Comparison of ENCODE assay signal across 1 cellular context in genomic region chr19:6528544-6529121, GRCh38.
TF ChIP-seq lines count a peak whose summit lies in the region.

No MANE protein-coding gene starts in this region.

TF ChIP-seq in K562, 482 proteins besides CTCF, POLR2A, EP300 and RAD21 (continued from another document and continues in another):
- TF ChIP-seq E2F8 (IDR thresholded peaks at IDR 0.05; ENCODE audit: low read depth, partially characterized antibody) (no peak), GTF2F1 (IDR thresholded peaks at IDR 0.05; ENCODE audit: low read depth, low read length) (0 out of 2 replicates have a peak, but pooled peaks have one; percentile 41), USF1 (CRISPR knock-in tag; IDR thresholded peaks at IDR 0.05) (no peak), ZBTB12 (CRISPR knock-in tag; IDR thresholded peaks at IDR 0.05) (no peak), PML (IDR thresholded peaks at IDR 0.05; ENCODE audit: low read length) (no peak), EZH2 (IDR thresholded peaks at IDR 0.05; ENCODE audit: borderline replicate concordance, low read depth, low read length) (no peak), ZNF830 (CRISPR knock-in tag; IDR thresholded peaks at IDR 0.05) (no peak), FOXO4 (CRISPR knock-in tag; IDR thresholded peaks at IDR 0.05) (no peak), ZBTB33 (CRISPR knock-in tag; IDR thresholded peaks at IDR 0.05) (no peak), ZNF280B (CRISPR knock-in tag; IDR thresholded peaks at IDR 0.05) (no peak), MAX (CRISPR knock-in tag; IDR thresholded peaks at IDR 0.05) (peak; percentile 40), ZNF134 (CRISPR knock-in tag; conservative IDR thresholded peaks at IDR 0.05) (no peak), JUND (IDR thresholded peaks at IDR 0.05; ENCODE audit: borderline replicate concordance, low read depth, low read length) (0 out of 2 replicates have a peak, but pooled peaks have one; percentile 12), JUND (tag; IDR thresholded peaks at IDR 0.05; ENCODE audit: borderline replicate concordance, low read depth, low read length) (no peak; the same call in 2 of the 3 replicates), TBP (optimal IDR thresholded peaks at IDR 0.05; ENCODE audit: low read depth, low read length) (peak; percentile 33), KDM5B (IDR thresholded peaks at IDR 0.05; ENCODE audit: insufficient replicate concordance, low read depth, low read length) (peak; percentile 76), POLR2G (IDR thresholded peaks at IDR 0.05; ENCODE audit: low read depth, low read length) (peak; percentile 61), SMARCA5 (IDR thresholded peaks at IDR 0.05) (no peak), RCOR1 (IDR thresholded peaks at IDR 0.05; ENCODE audit: borderline replicate concordance in 1 of 2, low read depth in 2 of 2, low read length in 2 of 2) (peak in 1 of 2 experiments; percentile 56; a peak in 2 of 4 replicates), E2F6 (IDR thresholded peaks at IDR 0.05; ENCODE audit: borderline replicate concordance in 1 of 2, extremely low read depth in 1 of 2, insufficient read depth in 1 of 2, insufficient read length in 1 of 2, low read depth in 1 of 2, low read length in 1 of 2, poor library complexity in 1 of 2, severe bottlenecking in 1 of 2) (peak in 1 of 2 experiments; percentile 21), MAZ (CRISPR knock-in tag; conservative IDR thresholded peaks at IDR 0.05 in 1 of 2, IDR thresholded peaks at IDR 0.05 in 1 of 2) (no peak), MCM3 (IDR thresholded peaks at IDR 0.05) (no peak), BMI1 (IDR thresholded peaks at IDR 0.05; ENCODE audit: low read length) (no peak), ZC3H4 (CRISPR knock-in tag; IDR thresholded peaks at IDR 0.05; ENCODE audit: borderline replicate concordance) (no peak), DNMT1 (IDR thresholded peaks at IDR 0.05) (no peak), RBFOX2 (IDR thresholded peaks at IDR 0.05; ENCODE audit: low read depth, low read length) (peak; percentile 66), CEBPG (CRISPR knock-in tag; IDR thresholded peaks at IDR 0.05) (peak; percentile 38; the same call in 1 of the 2 replicates), CEBPG (tag; conservative IDR thresholded peaks at IDR 0.05 in 1 of 2, IDR thresholded peaks at IDR 0.05 in 1 of 2) (no peak), ZBTB11 (CRISPR knock-in tag; IDR thresholded peaks at IDR 0.05) (no peak), PCBP2 (IDR thresholded peaks at IDR 0.05; ENCODE audit: low read depth, low read length, poor library complexity, severe bottlenecking) (no peak), ZNF354B (CRISPR knock-in tag; IDR thresholded peaks at IDR 0.05) (no peak), FOXP1 (CRISPR knock-in tag; IDR thresholded peaks at IDR 0.05) (no peak), ZNF274 (IDR thresholded peaks at IDR 0.05; ENCODE audit: borderline replicate concordance, low read depth, low read length) (no peak), GTF3C2 (IDR thresholded peaks at IDR 0.05; ENCODE audit: borderline replicate concordance, extremely low read depth, insufficient read length) (no peak), ARID3A (IDR thresholded peaks at IDR 0.05; ENCODE audit: borderline replicate concordance, low read depth, low read length) (no peak), PTBP1 (IDR thresholded peaks at IDR 0.05; ENCODE audit: low read depth, low read length) (0 out of 2 replicates have a peak, but pooled peaks have one; percentile 26), NR3C1 (CRISPR knock-in tag; IDR thresholded peaks at IDR 0.05) (no peak), MXI1 (IDR thresholded peaks at IDR 0.05; ENCODE audit: low read depth, low read length) (no peak), ZFX (CRISPR knock-in tag; IDR thresholded peaks at IDR 0.05) (0 out of 2 replicates have a peak, but pooled peaks have one; percentile 22), ZNF146 (CRISPR knock-in tag; IDR thresholded peaks at IDR 0.05; ENCODE audit: unreplicated experiment) (no peak), ARID1B (IDR thresholded peaks at IDR 0.05) (peak; percentile 6; the same call in 1 of the 2 replicates), MTA3 (IDR thresholded peaks at IDR 0.05; ENCODE audit: borderline replicate concordance) (peak; percentile 62; the same call in 1 of the 2 replicates), ILF3 (IDR thresholded peaks at IDR 0.05; ENCODE audit: borderline replicate concordance) (no peak)
